ENCODE assay signal across 7 cellular contexts in genomic region chr1:46442317-46443161, GRCh38. TPM values are rescaled to one million over a fixed set of nuclear protein-coding genes. Genes with fewer than 3 reads are reported as not detected.
A peak's percentile ranks its signal among the peaks of the same experiment; 100 is the strongest.
DNase-seq lines count a peak whose midpoint lies in the region; ATAC-seq and TF ChIP-seq lines count a peak whose summit lies in the region.

No MANE protein-coding gene starts in this region.

- ATAC-seq in HG02870 (IDR thresholded peaks at IDR 0.05; ENCODE audit: unreplicated experiment), result peak; percentile 55

- DNase-seq in NCI-H2196 (lab: John Stamatoyannopoulos, UW; ENCODE audit: unreplicated experiment), result peak; percentile 74
- peak; percentile 81 for DNase-seq in activated CD4-positive, CD25-positive, alpha-beta regulatory T cell treated with anti-CD3 and anti-CD28 coated beads, Interleukin-2, amount 50 U/mL, for 72 hours
- DNase-seq in cerebellum (ENCODE audit: low spot score), result peak; percentile 64
- peak; percentile 88 for DNase-seq in left kidney (ENCODE audit: low read depth, low spot score)
- peak; percentile 80 to 83 for DNase-seq in stimulated activated CD4-positive, alpha-beta T cell treated with anti-CD3 and anti-CD28 coated beads, Interleukin-2, amount 100 ng/mL, for 24 hours

- TF ChIP-seq CTCF in GM12872 (IDR thresholded peaks at IDR 0.05; ENCODE audit: insufficient read depth, low read depth, low read length), result peak; percentile 91

RNA-seq across cellular contexts. Expression of gene DMBX1, which starts 47.1 kb away (rescaled TPM):
- total RNA-seq in cerebellum, result 0.82 TPM

RNA-seq across cellular contexts. Expression of gene FAAH, which starts 48.4 kb away (rescaled TPM):
- 19.0 TPM for total RNA-seq in cerebellum

Comparison
In these comparisons a context has a peak if more than half of its experiments do, and no peak if none do; other contexts are left out.
1. Peak in every context shown above with its lines: DNase-seq and ATAC-seq.